18 cellular contexts compared by ENCODE assay signal in genomic region chr12:46246021-46246700, GRCh38.
DNase-seq lines count a peak whose midpoint lies in the region; ATAC-seq and TF ChIP-seq lines count a peak whose summit lies in the region.
"Had no signal": no experiment of that assay in that cellular context is flagged by ENCODE, and none has a peak within 500 bp of the region (broad histone marks: within the 10 kb centered on the region; RNA-seq: fewer than 3 reads in every experiment).

No MANE protein-coding gene starts in this region.

- H3K27me3 Mint-ChIP-seq in stimulated activated naive CD8-positive, alpha-beta T cell treated with anti-CD3 and anti-CD28 coated beads, Interleukin-15, amount 100 ng/mL, for 72 hours = no peaks in the 10 kb centered on the region

- H3K27ac Mint-ChIP-seq in stimulated activated naive CD8-positive, alpha-beta T cell treated with anti-CD3 and anti-CD28 coated beads, Interleukin-15, amount 100 ng/mL, for 72 hours = peak overlapping the region in 1 of 2 donors; percentile 96

- ATAC-seq in stimulated activated naive CD8-positive, alpha-beta T cell treated with anti-CD3 and anti-CD28 coated beads, Interleukin-15, amount 100 ng/mL, for 72 hours = no peak
- ATAC-seq: heart left ventricle had no signal

- H3K9me3 Mint-ChIP-seq in stimulated activated naive CD8-positive, alpha-beta T cell treated with anti-CD3 and anti-CD28 coated beads, Interleukin-15, amount 100 ng/mL, for 72 hours = peaks cover 30 to 31% of the 10 kb centered on the region in 2 donors

- peak; percentile 7 for DNase-seq in stimulated activated CD8-positive, alpha-beta memory T cell treated with anti-CD3 and anti-CD28 coated beads, Interleukin-15, amount 100 ng/mL, for 1 hour (ENCODE audit: low read depth)
- DNase-seq in stimulated activated CD8-positive, alpha-beta memory T cell treated with anti-CD3 and anti-CD28 coated beads, Interleukin-4, amount 100 ng/mL, for 48 hours = no peak
- DNase-seq in effector CD4-positive, alpha-beta T cell = peak; percentile 7
- no peak for DNase-seq in stimulated activated naive CD8-positive, alpha-beta T cell treated with anti-CD3 and anti-CD28 coated beads, Interleukin-15, amount 100 ng/mL, for 72 hours
- DNase-seq in OCI-M2 (lab: John Stamatoyannopoulos, UW; ENCODE audit: unreplicated experiment) (no peak), OCI-M1 (lab: John Stamatoyannopoulos, UW) (no peak), D341Med (ENCODE audit: low spot score) (no peak)
- DNase-seq: aorta; Calu3; heart left ventricle; IMR-90; MG63; NCI-H1694 treated with DMSO at 0.1 percent for 48 hours; NCI-H446; NK-92 treated with Interleukin-12 subunit alpha and Interleukin-12 subunit beta, amount 100 ng/mL, for 24 hours; ovary; SW 1271 had no signal

- no peak for TF ChIP-seq CTCF in VCaP (conservative IDR thresholded peaks at IDR 0.05)

- peak overlapping the region; percentile 70 to 73 for H3K4me3 Mint-ChIP-seq in stimulated activated naive CD8-positive, alpha-beta T cell treated with anti-CD3 and anti-CD28 coated beads, Interleukin-15, amount 100 ng/mL, for 72 hours

- H3K4me1 Mint-ChIP-seq in stimulated activated naive CD8-positive, alpha-beta T cell treated with anti-CD3 and anti-CD28 coated beads, Interleukin-15, amount 100 ng/mL, for 72 hours = peaks cover 94% of the 10 kb centered on the region

- peak overlapping the region; percentile 38; the same call in 1 of the 2 replicates for H3K27ac ChIP-seq in VCaP
- H3K27ac ChIP-seq: heart left ventricle, ovary had no signal

Comparison
In these comparisons a context has a peak if more than half of its experiments do, and no peak if none do; other contexts are left out.
1. DNase-seq: peak in stimulated activated CD8-positive, alpha-beta memory T cell treated with anti-CD3 and anti-CD28 coated beads, Interleukin-15, amount 100 ng/mL, for 1 hour (single experiment) and effector CD4-positive, alpha-beta T cell (single experiment); none in stimulated activated CD8-positive, alpha-beta memory T cell treated with anti-CD3 and anti-CD28 coated beads, Interleukin-4, amount 100 ng/mL, for 48 hours (single experiment), stimulated activated naive CD8-positive, alpha-beta T cell treated with anti-CD3 and anti-CD28 coated beads, Interleukin-15, amount 100 ng/mL, for 72 hours (0 of 2), OCI-M2 (single experiment), OCI-M1 (single experiment) and D341Med (single experiment).